1 cellular context compared by ENCODE assay signal in genomic region chr16:27273670-27274522, GRCh38.
A peak's percentile ranks its signal among the peaks of the same experiment; 100 is the strongest.
TF ChIP-seq lines count a peak whose summit lies in the region.

No MANE protein-coding gene starts in this region.

TF ChIP-seq in HepG2, 621 proteins besides CTCF, POLR2A, EP300 and RAD21 (continued from another document and continues in another):
- no peak for TF ChIP-seq ZBTB44 (CRISPR knock-in tag; IDR thresholded peaks at IDR 0.05)
- peak; percentile 48; the same call in 1 of the 2 replicates for TF ChIP-seq STAG1 (CRISPR knock-in tag; IDR thresholded peaks at IDR 0.05)
- peak; percentile 94 for TF ChIP-seq TBX2 (CRISPR knock-in tag; IDR thresholded peaks at IDR 0.05; ENCODE audit: borderline replicate concordance)
- no peak for TF ChIP-seq ZNF235 (CRISPR knock-in tag; IDR thresholded peaks at IDR 0.05; ENCODE audit: borderline replicate concordance)
- TF ChIP-seq HDAC6 (IDR thresholded peaks at IDR 0.05; ENCODE audit: low read depth, low read length), result no peak
- no peak for TF ChIP-seq PHB2 (IDR thresholded peaks at IDR 0.05; ENCODE audit: partially characterized antibody)
- TF ChIP-seq ZNF20 (CRISPR knock-in tag; IDR thresholded peaks at IDR 0.05), result no peak
- peak; percentile 37; the same call in 1 of the 2 replicates for TF ChIP-seq MXD3 (CRISPR knock-in tag; IDR thresholded peaks at IDR 0.05)
- no peak for TF ChIP-seq ZNF879 (CRISPR knock-in tag; IDR thresholded peaks at IDR 0.05)
- TF ChIP-seq TBL1XR1 (IDR thresholded peaks at IDR 0.05; ENCODE audit: borderline replicate concordance, low read length, partially characterized antibody), result peak; percentile 99
- no peak for TF ChIP-seq ZNF207 (IDR thresholded peaks at IDR 0.05; ENCODE audit: borderline replicate concordance)
- TF ChIP-seq NFATC3 (CRISPR knock-in tag; IDR thresholded peaks at IDR 0.05), result 0 out of 2 replicates have a peak, but pooled peaks have one; percentile 52
- peak; percentile 92 for TF ChIP-seq SOX5 (CRISPR knock-in tag; IDR thresholded peaks at IDR 0.05; ENCODE audit: borderline replicate concordance)
- peak; percentile 36; the same call in 1 of the 2 replicates for TF ChIP-seq BCL3 (CRISPR knock-in tag; IDR thresholded peaks at IDR 0.05)
- no peak for TF ChIP-seq USF2 (IDR thresholded peaks at IDR 0.05; ENCODE audit: low read depth, low read length)
- TF ChIP-seq USF2 (CRISPR knock-in tag; IDR thresholded peaks at IDR 0.05; ENCODE audit: borderline replicate concordance), result no peak
- TF ChIP-seq ZNF724P (CRISPR knock-in tag; IDR thresholded peaks at IDR 0.05; ENCODE audit: borderline replicate concordance), result 0 out of 2 replicates have a peak, but pooled peaks have one; percentile 83
- TF ChIP-seq ZNF740 (CRISPR knock-in tag; IDR thresholded peaks at IDR 0.05), result no peak
- TF ChIP-seq MTA1 (CRISPR knock-in tag; IDR thresholded peaks at IDR 0.05; ENCODE audit: borderline replicate concordance), result no peak; the same call in 1 of the 2 replicates
- TF ChIP-seq RBFOX2 (IDR thresholded peaks at IDR 0.05; ENCODE audit: low read depth, low read length), result no peak
- peak; percentile 55; the same call in 1 of the 2 replicates for TF ChIP-seq ZNF501 (CRISPR knock-in tag; IDR thresholded peaks at IDR 0.05)
- TF ChIP-seq MYC (CRISPR knock-in tag; IDR thresholded peaks at IDR 0.05; ENCODE audit: borderline replicate concordance), result peak; percentile 55; the same call in 1 of the 2 replicates
- 0 out of 2 replicates have a peak, but pooled peaks have one; percentile 43 for TF ChIP-seq POLR2AphosphoS5 (IDR thresholded peaks at IDR 0.05; ENCODE audit: low read depth, low read length)
- no peak for TF ChIP-seq NR0B2 (CRISPR knock-in tag; IDR thresholded peaks at IDR 0.05)
- TF ChIP-seq MTERF4 (CRISPR knock-in tag; IDR thresholded peaks at IDR 0.05), result peak; percentile 68; the same call in 1 of the 2 replicates
- TF ChIP-seq HIVEP1 (CRISPR knock-in tag; IDR thresholded peaks at IDR 0.05), result no peak
- peak; percentile 33; the same call in 1 of the 2 replicates for TF ChIP-seq RFX5 (IDR thresholded peaks at IDR 0.05; ENCODE audit: low read depth, low read length)
- TF ChIP-seq ZNF770 (CRISPR knock-in tag; IDR thresholded peaks at IDR 0.05), result peak; percentile 58; the same call in 1 of the 2 replicates
- no peak for TF ChIP-seq HNRNPL (IDR thresholded peaks at IDR 0.05; ENCODE audit: low read depth, low read length)
- TF ChIP-seq HBP1 (CRISPR knock-in tag; IDR thresholded peaks at IDR 0.05; ENCODE audit: low read depth), result peak; percentile 68; the same call in 1 of the 2 replicates
- TF ChIP-seq ZNF746 (CRISPR knock-in tag; IDR thresholded peaks at IDR 0.05), result peak; percentile 74; the same call in 1 of the 2 replicates
- peak; percentile 89; the same call in 1 of the 2 replicates for TF ChIP-seq ZNF816 (CRISPR knock-in tag; IDR thresholded peaks at IDR 0.05; ENCODE audit: borderline replicate concordance)
- peak; percentile 79 for TF ChIP-seq ZNF18 (CRISPR knock-in tag; IDR thresholded peaks at IDR 0.05; ENCODE audit: insufficient replicate concordance)
- no peak for TF ChIP-seq ZNF674 (CRISPR knock-in tag; IDR thresholded peaks at IDR 0.05; ENCODE audit: low read depth)
- no peak for TF ChIP-seq AKNA (CRISPR knock-in tag; IDR thresholded peaks at IDR 0.05; ENCODE audit: borderline replicate concordance)
- TF ChIP-seq SRSF4 (IDR thresholded peaks at IDR 0.05; ENCODE audit: low read depth, low read length, poor library complexity, severe bottlenecking), result no peak
- TF ChIP-seq ZNF274 (CRISPR knock-in tag; IDR thresholded peaks at IDR 0.05), result no peak
- TF ChIP-seq TOE1 (CRISPR knock-in tag; IDR thresholded peaks at IDR 0.05), result no peak
- peak; percentile 42 for TF ChIP-seq UBTF (CRISPR knock-in tag; IDR thresholded peaks at IDR 0.05)
